Comparison of ENCODE assay signal across 25 cellular contexts in genomic region chr17:49922095-49922494, GRCh38. TPM values are rescaled to one million over a fixed set of nuclear protein-coding genes. Genes with fewer than 3 reads are reported as not detected.
A peak's percentile ranks its signal among the peaks of the same experiment; 100 is the strongest.
DNase-seq lines count a peak whose midpoint lies in the region; ATAC-seq, FAIRE-seq and TF ChIP-seq lines count a peak whose summit lies in the region.
"Had no signal": no experiment of that assay in that cellular context is flagged by ENCODE, and none has a peak within 500 bp of the region (broad histone marks: within the 10 kb centered on the region; RNA-seq: fewer than 3 reads in every experiment).

No MANE protein-coding gene starts in this region.

- no peak overlapping the region for H3K23ac ChIP-seq in trophoblast cell (ENCODE audit: low read length)

- TF ChIP-seq EP300 in HepG2 (IDR thresholded peaks at IDR 0.05; ENCODE audit: low read depth in 2 of 2, low read length in 2 of 2): no peak
- TF ChIP-seq EP300 in HepG2 (CRISPR knock-in tag; IDR thresholded peaks at IDR 0.05; ENCODE audit: borderline replicate concordance): no peak

- TF ChIP-seq CTCF in HepG2 (CRISPR knock-in tag; IDR thresholded peaks at IDR 0.05): no peak
- no peak for TF ChIP-seq CTCF in right lobe of liver (IDR thresholded peaks at IDR 0.05)
- TF ChIP-seq CTCF in astrocyte (IDR thresholded peaks at IDR 0.05; ENCODE audit: insufficient read depth, low read depth, low read length): no peak

- H2AK5ac ChIP-seq in trophoblast cell (ENCODE audit: low read length): no peak overlapping the region

- H2BK12ac ChIP-seq in trophoblast cell (ENCODE audit: low read length): no peak overlapping the region

- H3K4ac ChIP-seq in trophoblast cell (ENCODE audit: low read depth, low read length): no peak overlapping the region

- H3K79me2 ChIP-seq in HepG2 (ENCODE audit: insufficient read depth, low read length) (no peaks in the 10 kb centered on the region), astrocyte (ENCODE audit: insufficient read depth, low read length) (no peaks in the 10 kb centered on the region), trophoblast cell (ENCODE audit: control insufficient read depth, insufficient read depth, low read length, poor library complexity) (peaks cover 2% of the 10 kb centered on the region)

- H3K36me3 ChIP-seq in HepG2 (replicated peaks in 1 of 2; ENCODE audit: control insufficient read depth in 1 of 2, insufficient read depth in 2 of 2, low read length in 2 of 2): no peaks in the 10 kb centered on the region
- no peaks in the 10 kb centered on the region for H3K36me3 ChIP-seq in right lobe of liver
- H3K36me3 ChIP-seq in astrocyte (ENCODE audit: insufficient read depth, low read length): no peaks in the 10 kb centered on the region
- H3K36me3 ChIP-seq in trophoblast cell (ENCODE audit: control insufficient read depth in 1 of 2, insufficient read depth in 2 of 2, low read length in 2 of 2): no peaks in the 10 kb centered on the region
- H3K36me3 ChIP-seq: BLaER1, SJCRH30 had no signal

- H2BK120ac ChIP-seq in trophoblast cell (ENCODE audit: insufficient read depth, low read length, poor library complexity): no peak overlapping the region

- no peaks in the 10 kb centered on the region for H3K9me3 Mint-ChIP-seq in astrocyte (ENCODE audit: unreplicated experiment)
- no peaks in the 10 kb centered on the region for H3K9me3 Mint-ChIP-seq in activated CD8-positive, alpha-beta T cell treated with anti-CD3 and anti-CD28 coated beads, Interleukin-2, amount 10 ng/mL, durations not matched to agents 7 days and 5 days (ENCODE audit: insufficient read depth)
- H3K9me3 Mint-ChIP-seq: CD4-positive, CD25-positive, alpha-beta regulatory T cell; GM23338 had no signal

- TF ChIP-seq POLR2A in HepG2 (IDR thresholded peaks at IDR 0.05; ENCODE audit: insufficient read depth in 1 of 2, low read depth in 2 of 2, low read length in 2 of 2): no peak
- TF ChIP-seq POLR2A in right lobe of liver (IDR thresholded peaks at IDR 0.05): no peak

- H2AFZ ChIP-seq in HepG2 (ENCODE audit: low read length): no peak overlapping the region
- H2AFZ ChIP-seq in astrocyte (ENCODE audit: low read depth, low read length): no peak overlapping the region
- H2AFZ ChIP-seq in trophoblast cell (ENCODE audit: insufficient read depth, low read length, poor library complexity): no peak overlapping the region
- H2AFZ ChIP-seq: GM23338 had no signal

- FAIRE-seq in HepG2 (lab: Jason Lieb, UNC) (no peak), astrocyte (lab: Jason Lieb, UNC) (no peak)
- FAIRE-seq: A204.1, GM12878 had no signal

- BruUV-seq in HepG2 (replicated peaks; lab: Mats Ljungman, UMichigan): no TSS peak

- H3K9me3 ChIP-seq in HepG2 (ENCODE audit: low read length) (no peaks in the 10 kb centered on the region), right lobe of liver (no peaks in the 10 kb centered on the region), astrocyte (ENCODE audit: insufficient read depth, low read depth, low read length) (no peaks in the 10 kb centered on the region), trophoblast cell (ENCODE audit: insufficient read depth, low read depth, low read length) (no peaks in the 10 kb centered on the region)
- H3K9me3 ChIP-seq: BLaER1, SJCRH30 had no signal

- no peak overlapping the region for H3K9ac ChIP-seq in HepG2 (ENCODE audit: insufficient read depth, low read depth, low read length)
- no peak overlapping the region for H3K9ac ChIP-seq in astrocyte (ENCODE audit: low read length)
- H3K9ac ChIP-seq in trophoblast cell (ENCODE audit: low read length): no peak overlapping the region
- H3K9ac ChIP-seq: BLaER1 had no signal

- no peak overlapping the region for H3K4me3 Mint-ChIP-seq in astrocyte (ENCODE audit: unreplicated experiment)
- no peak overlapping the region for H3K4me3 Mint-ChIP-seq in activated CD8-positive, alpha-beta T cell treated with anti-CD3 and anti-CD28 coated beads, Interleukin-2, amount 10 ng/mL, durations not matched to agents 7 days and 5 days
- H3K4me3 Mint-ChIP-seq: CD4-positive, CD25-positive, alpha-beta regulatory T cell; GM23338 had no signal

- no peaks in the 10 kb centered on the region for H3K36me3 Mint-ChIP-seq in astrocyte (ENCODE audit: low read depth, unreplicated experiment)
- no peaks in the 10 kb centered on the region for H3K36me3 Mint-ChIP-seq in activated CD8-positive, alpha-beta T cell treated with anti-CD3 and anti-CD28 coated beads, Interleukin-2, amount 10 ng/mL, durations not matched to agents 7 days and 5 days (ENCODE audit: low read depth)
- H3K36me3 Mint-ChIP-seq: CD4-positive, CD25-positive, alpha-beta regulatory T cell had no signal

- ATAC-seq in HepG2 (no peak), right lobe of liver (no peak)
- ATAC-seq in activated CD8-positive, alpha-beta T cell treated with anti-CD3 and anti-CD28 coated beads, Interleukin-2, amount 10 ng/mL, durations not matched to agents 7 days and 5 days: no peak
- ATAC-seq: GM12878, GM23338, PC-3, SK-N-SH treated with all-trans-retinoic acid at 6 μM for 48 hours had no signal

- no peak overlapping the region for H3K14ac ChIP-seq in trophoblast cell (ENCODE audit: low read length)

- H3K4me3 ChIP-seq in HepG2 (replicated peaks in 1 of 3; ENCODE audit: insufficient read depth in 1 of 3, low read depth in 2 of 3, low read length in 3 of 3) (no peak overlapping the region), right lobe of liver (no peak overlapping the region), astrocyte (ENCODE audit: insufficient read depth, low read depth, low read length) (no peak overlapping the region), trophoblast cell (ENCODE audit: low read depth, low read length) (no peak overlapping the region)
- H3K4me3 ChIP-seq: BLaER1, GM12878, GM23338, SJCRH30 had no signal

- H3K4me1 Mint-ChIP-seq in astrocyte (ENCODE audit: low read depth, unreplicated experiment): no peaks in the 10 kb centered on the region
- H3K4me1 Mint-ChIP-seq in activated CD8-positive, alpha-beta T cell treated with anti-CD3 and anti-CD28 coated beads, Interleukin-2, amount 10 ng/mL, durations not matched to agents 7 days and 5 days (ENCODE audit: low read depth): no peaks in the 10 kb centered on the region
- H3K4me1 Mint-ChIP-seq: CD4-positive, CD25-positive, alpha-beta regulatory T cell had no signal

- no peak for DNase-seq in HepG2 (ENCODE audit: low spot score)
- no peak for DNase-seq in right lobe of liver
- no peak for DNase-seq in astrocyte (ENCODE audit: low read depth)
- no peak for DNase-seq in trophoblast cell
- no peak for DNase-seq in NCI-H510A (lab: John Stamatoyannopoulos, UW)
- no peak for DNase-seq in activated CD8-positive, alpha-beta T cell treated with anti-CD3 and anti-CD28 coated beads, Interleukin-2, amount 10 ng/mL, durations not matched to agents 7 days and 5 days
- no peak for DNase-seq in central memory CD4-positive, alpha-beta T cell
- DNase-seq: CD4-positive, CD25-positive, alpha-beta regulatory T cell; DMS53; GDM1; HCEC 1CT; Kasumi-1; NCI-H1105 treated with DMSO at 0.1 percent for 48 hours; NCI-H2029; NCI-H446; NCI-H526; NCI-H82; NK-92 treated with Interleukin-12 subunit alpha and Interleukin-12 subunit beta, amount 100 ng/mL, for 24 hours; PC-3; SJCRH30 had no signal

- H3K79me1 ChIP-seq in trophoblast cell (ENCODE audit: low read length): peaks cover 4% of the 10 kb centered on the region

- in situ Hi-C loops in HepG2 (cut with HindIII; ENCODE audit: extremely low pct_ligation_motif_present, low pct_unique_long_range_greater_than_20kb): no loop called here

- H4K20me1 ChIP-seq in HepG2 (ENCODE audit: insufficient read depth, low read length) (no peaks in the 10 kb centered on the region), astrocyte (ENCODE audit: insufficient read depth, low read length) (no peaks in the 10 kb centered on the region)
- H4K20me1 ChIP-seq: BLaER1 had no signal

- H4K8ac ChIP-seq in trophoblast cell (ENCODE audit: low read depth, low read length): no peak overlapping the region

- H4K12ac ChIP-seq in trophoblast cell (ENCODE audit: low read depth, low read length): no peak overlapping the region

- H3K27ac Mint-ChIP-seq in astrocyte (ENCODE audit: unreplicated experiment): peak overlapping the region; percentile 5
- H3K27ac Mint-ChIP-seq in activated CD8-positive, alpha-beta T cell treated with anti-CD3 and anti-CD28 coated beads, Interleukin-2, amount 10 ng/mL, durations not matched to agents 7 days and 5 days: no peak overlapping the region
- H3K27ac Mint-ChIP-seq: CD4-positive, CD25-positive, alpha-beta regulatory T cell; GM23338 had no signal

- POLR2A ChIA-PET in HepG2 (lab: Yijun Ruan, JAX): no interaction called here
- POLR2A ChIA-PET in activated CD8-positive, alpha-beta T cell treated with anti-CD3 and anti-CD28 coated beads, Interleukin-2, amount 10 ng/mL, durations not matched to agents 7 days and 5 days (lab: Charles Lee): no interaction called here

- no peak for TF ChIP-seq RAD21 in HepG2 (CRISPR knock-in tag; IDR thresholded peaks at IDR 0.05)

- intact Hi-C loops in HepG2 (cut with micrococcal nuclease; ENCODE audit: unreplicated experiment): no loop called here
- intact Hi-C loops in right lobe of liver (cut with DNase I): no loop called here

- 29% methylated on average over 4 of the region's 4 CpGs for WGBS in HepG2 (ENCODE audit: low lambda C conversion rate)
- 67% methylated on average over 1 of the region's 4 CpGs for WGBS in right lobe of liver (ENCODE audit: insufficient coverage, low coverage, low lambda C conversion rate, missing lambda C conversion rate)
- WGBS in trophoblast cell (ENCODE audit: extremely low coverage, insufficient coverage, insufficient read length): no CpG with 5 or more reads among the region's 4 CpGs

- H3K27ac ChIP-seq in HepG2 (ENCODE audit: extremely low read length, insufficient read depth, low read length) (no peak overlapping the region), right lobe of liver (no peak overlapping the region), astrocyte (ENCODE audit: low read depth, low read length) (no peak overlapping the region), trophoblast cell (ENCODE audit: low read depth, low read length) (no peak overlapping the region)
- H3K27ac ChIP-seq: BLaER1, SJCRH30 had no signal

- peaks cover 6 to 45% of the 10 kb centered on the region in 2 experiments; a peak in 3 of 5 replicates for H3K27me3 ChIP-seq in HepG2 (ENCODE audit: control insufficient read depth in 1 of 2, insufficient read depth in 2 of 2, low read length in 2 of 2)
- H3K27me3 ChIP-seq in right lobe of liver: no peaks in the 10 kb centered on the region
- peaks cover 10% of the 10 kb centered on the region for H3K27me3 ChIP-seq in astrocyte (ENCODE audit: insufficient read depth, low read length)
- no peaks in the 10 kb centered on the region for H3K27me3 ChIP-seq in trophoblast cell (ENCODE audit: insufficient read depth, low read length)
- H3K27me3 ChIP-seq: BLaER1, SJCRH30 had no signal

- H3K4me2 ChIP-seq in HepG2 (ENCODE audit: low read depth, low read length) (no peak overlapping the region), astrocyte (ENCODE audit: low read length) (no peak overlapping the region), trophoblast cell (ENCODE audit: low read length) (no peak overlapping the region)
- H3K4me2 ChIP-seq: BLaER1, GM23338 had no signal

- peaks cover 80% of the 10 kb centered on the region for H3K27me3 Mint-ChIP-seq in astrocyte (ENCODE audit: low read depth, unreplicated experiment)
- H3K27me3 Mint-ChIP-seq in activated CD8-positive, alpha-beta T cell treated with anti-CD3 and anti-CD28 coated beads, Interleukin-2, amount 10 ng/mL, durations not matched to agents 7 days and 5 days (ENCODE audit: low read depth): peaks cover 3% of the 10 kb centered on the region

- H3K4me1 ChIP-seq in HepG2 (ENCODE audit: insufficient read depth, low read length): peaks cover 23% of the 10 kb centered on the region
- H3K4me1 ChIP-seq in right lobe of liver: no peaks in the 10 kb centered on the region
- H3K4me1 ChIP-seq in astrocyte (ENCODE audit: insufficient read depth, low read length): peaks cover 3% of the 10 kb centered on the region
- peaks cover 3% of the 10 kb centered on the region in 2 experiments for H3K4me1 ChIP-seq in trophoblast cell (ENCODE audit: control insufficient read depth in 1 of 2, insufficient read depth in 2 of 2, low read length in 2 of 2)

- H4K91ac ChIP-seq in trophoblast cell (ENCODE audit: low read depth, low read length): peak overlapping the region; percentile 15

- H2BK5ac ChIP-seq in trophoblast cell (ENCODE audit: low read depth, low read length, poor library complexity): no peak overlapping the region

- no peak overlapping the region for H3K18ac ChIP-seq in trophoblast cell (ENCODE audit: low read length)

- CTCF ChIA-PET in HepG2 (lab: Yijun Ruan, JAX; ENCODE audit: low intra/inter-chr PET ratio, low total read pairs): no interaction called here
- CTCF ChIA-PET in activated CD8-positive, alpha-beta T cell treated with anti-CD3 and anti-CD28 coated beads, Interleukin-2, amount 10 ng/mL, durations not matched to agents 7 days and 5 days (lab: Charles Lee): no interaction called here

RNA-seq across cellular contexts. Expression of gene DLX4, which starts 46.9 kb away (rescaled TPM):
- total RNA-seq in HepG2 (2016; rRNA removed; fragmentation: Illumina TruSeq; extraction: Trizol) (0.51 and 0.55 TPM in 2 replicates), right lobe of liver (not detected), astrocyte (not detected in 2 replicates)
- 0.44 and 1.4 TPM in 2 replicates for total RNA-seq in HepG2 (2016; cell fraction: cytosol; rRNA removed; fragmentation: Illumina TruSeq; extraction: Trizol; ENCODE audit: low read depth)
- total RNA-seq in HepG2 (2016; cell fraction: insoluble cytoplasmic fraction; rRNA removed; fragmentation: Illumina TruSeq; extraction: Trizol): 0.40 and 0.80 TPM in 2 replicates
- total RNA-seq in HepG2 (2016; cell fraction: membrane; rRNA removed; fragmentation: Illumina TruSeq; extraction: Trizol): 1.8 and 1.9 TPM in 2 replicates
- total RNA-seq in HepG2 (2016; cell fraction: nucleus; rRNA removed; fragmentation: Illumina TruSeq; extraction: Trizol): 0.93 and 0.97 TPM in 2 replicates
- polyA plus RNA-seq in HepG2 (2011; rRNA removed): 2.3 and 2.5 TPM in 2 replicates
- 1.0 and 1.2 TPM in 2 replicates for polyA plus RNA-seq in HepG2 (2011; cell fraction: cytosol; rRNA removed)
- 10.2 TPM in 2 replicates for polyA plus RNA-seq in HepG2 (2011; cell fraction: nucleus; rRNA removed)
- 2.5 and 2.7 TPM in 2 replicates for polyA plus RNA-seq in HepG2 (2012)
- polyA plus RNA-seq in HepG2 (2016; cell fraction: cytosol; fragmentation: Illumina TruSeq; extraction: Trizol; ENCODE audit: low read depth): 6.6 and 7.4 TPM in 2 replicates
- polyA plus RNA-seq in HepG2 (2016; cell fraction: insoluble cytoplasmic fraction; fragmentation: Illumina TruSeq; extraction: Trizol; ENCODE audit: low read depth): 2.3 and 2.8 TPM in 2 replicates
- polyA plus RNA-seq in HepG2 (2016; cell fraction: membrane; fragmentation: Illumina TruSeq; extraction: Trizol; ENCODE audit: low read depth): 12.2 and 12.9 TPM in 2 replicates
- 8.1 and 8.9 TPM in 2 replicates for polyA plus RNA-seq in HepG2 (2016; cell fraction: nucleus; fragmentation: Illumina TruSeq; extraction: Trizol; ENCODE audit: insufficient read depth, low read depth)
- polyA minus RNA-seq in HepG2 (2011; rRNA and poly(A)+ RNA removed; ENCODE audit: low replicate concordance): 1.8 and 3.4 TPM in 2 replicates
- polyA minus RNA-seq in HepG2 (2011; cell fraction: cytosol; rRNA and poly(A)+ RNA removed): 0.62 and 0.99 TPM in 2 replicates
- polyA minus RNA-seq in HepG2 (2011; cell fraction: nucleus; rRNA and poly(A)+ RNA removed): 1.3 and 2.4 TPM in 2 replicates
- polyA plus RNA-seq in trophoblast cell (2013): 11.8 and 12.7 TPM in 2 replicates
- not detected for total RNA-seq in activated CD8-positive, alpha-beta T cell treated with anti-CD3 and anti-CD28 coated beads, Interleukin-2, amount 10 ng/mL, durations not matched to agents 7 days and 5 days
- total RNA-seq: CD4-positive, CD25-positive, alpha-beta regulatory T cell had no signal
- polyA plus RNA-seq: CD4-positive, CD25-positive, alpha-beta regulatory T cell had no signal
